ENCODE assay signal across 25 cellular contexts in genomic region chr21:28731700-28732321, GRCh38.
DNase-seq lines count a peak whose midpoint lies in the region; ATAC-seq and TF ChIP-seq lines count a peak whose summit lies in the region.
"Had no signal": no experiment of that assay in that cellular context is flagged by ENCODE, and none has a peak within 500 bp of the region (broad histone marks: within the 10 kb centered on the region; RNA-seq: fewer than 3 reads in every experiment).

No MANE protein-coding gene starts in this region.

- peak overlapping the region; percentile 67; the same call in 1 of the 2 replicates for H2AK5ac ChIP-seq in IMR-90 (ENCODE audit: low read depth, low read length)

- no peak overlapping the region; the same call in 1 of the 2 replicates for H4K91ac ChIP-seq in IMR-90 (ENCODE audit: insufficient read depth, low read depth, low read length)

- H3K4me1 Mint-ChIP-seq in effector memory CD8-positive, alpha-beta T cell (ENCODE audit: low read depth in 2 of 2), result peaks cover 4 to 13% of the 10 kb centered on the region in 2 donors
- H3K4me1 Mint-ChIP-seq: CD4-positive, CD25-positive, alpha-beta regulatory T cell had no signal

- intact Hi-C loops in IMR-90 (cut with micrococcal nuclease) (no loop called here), left ventricle myocardium inferior (cut with micrococcal nuclease) (no loop called here), mucosa of descending colon (cut with DNase I, micrococcal nuclease) (loop anchor here in 1 of 2 donors (10.0 kb wide), 1 partner anchor 207 kb away; no protein-coding TSS in a partner anchor)

- no TSS peak for BruUV-seq in IMR-90 (replicated peaks; lab: Mats Ljungman, UMichigan)

- no peaks in the 10 kb centered on the region for H3K9me1 ChIP-seq in IMR-90 (ENCODE audit: insufficient read depth, low read length)

- H3K27me3 ChIP-seq in IMR-90 (ENCODE audit: control insufficient read depth, insufficient read depth, low read length) (no peaks in the 10 kb centered on the region), left ventricle myocardium inferior (ENCODE audit: low read depth) (no peaks in the 10 kb centered on the region)

- H3K56ac ChIP-seq in IMR-90 (ENCODE audit: extremely low read depth, insufficient read depth, low read length), result no peak overlapping the region

- H3K27ac Mint-ChIP-seq in effector memory CD8-positive, alpha-beta T cell, result no peak overlapping the region
- H3K27ac Mint-ChIP-seq: CD4-positive, CD25-positive, alpha-beta regulatory T cell; H9; HFFc6 had no signal

- CTCF ChIA-PET in IMR-90 (lab: Yijun Ruan, JAX), result no interaction called here

- H3K36me3 Mint-ChIP-seq in effector memory CD8-positive, alpha-beta T cell (ENCODE audit: insufficient read depth), result peaks cover 3% of the 10 kb centered on the region

- no peak overlapping the region for H2BK20ac ChIP-seq in IMR-90 (ENCODE audit: low read depth, low read length)

- TF ChIP-seq CTCF in IMR-90 (conservative IDR thresholded peaks at IDR 0.05; ENCODE audit: low read depth, low read length) (no peak), left ventricle myocardium inferior (IDR thresholded peaks at IDR 0.05; ENCODE audit: borderline replicate concordance) (no peak), mucosa of descending colon (IDR thresholded peaks at IDR 0.05) (no peak)

- H3K4me3 ChIP-seq in IMR-90 (ENCODE audit: insufficient read depth, low read depth, low read length) (no peak overlapping the region), left ventricle myocardium inferior (no peak overlapping the region), mucosa of descending colon (no peak overlapping the region)
- H3K4me3 ChIP-seq: GM12878, GM23248, SK-N-MC had no signal

- no peak overlapping the region for H4K5ac ChIP-seq in IMR-90 (ENCODE audit: low read depth, low read length)

- no peaks in the 10 kb centered on the region for H3K79me1 ChIP-seq in IMR-90 (ENCODE audit: low read depth in 1 of 2, low read length in 2 of 2)

- H4K8ac ChIP-seq in IMR-90 (ENCODE audit: low read depth in 2 of 2, low read length in 2 of 2), result no peak overlapping the region

- no peak overlapping the region for H3K27ac ChIP-seq in IMR-90 (ENCODE audit: insufficient read depth, low read length)
- peak overlapping the region; percentile 73 for H3K27ac ChIP-seq in left ventricle myocardium inferior (replicated peaks)
- H3K27ac ChIP-seq: GM23248, HL-60, SK-N-MC had no signal

- no peak overlapping the region for H2AFZ ChIP-seq in IMR-90 (replicated peaks; ENCODE audit: low read length, poor library complexity)
- H2AFZ ChIP-seq: GM23248 had no signal

- dilution Hi-C loops in IMR-90 (cut with HindIII; ENCODE audit: low sequenced_read_pairs, unreplicated experiment), result no loop called here

- 0 out of 3 replicates have a peak overlapping the region, but pooled peaks have one; percentile 24 for H2BK15ac ChIP-seq in IMR-90 (ENCODE audit: low read depth, low read length)

- no peak overlapping the region for H3K23ac ChIP-seq in IMR-90 (ENCODE audit: low read depth, low read length)

- no peaks in the 10 kb centered on the region for H4K20me1 ChIP-seq in IMR-90 (ENCODE audit: insufficient read depth, low read length)

- no peak overlapping the region for H3K4ac ChIP-seq in IMR-90 (ENCODE audit: low read depth, low read length)

- in situ Hi-C loops in G401 (cut with HindIII; ENCODE audit: low sequenced_read_pairs), result no loop called here
- in situ Hi-C loops in IMR-90 (cut with MboI; ENCODE audit: low sequenced_read_pairs), result loop anchor here (25.0 kb wide), 2 partner anchors 670 to 1170 kb away; no protein-coding TSS in a partner anchor

- H3K9me3 Mint-ChIP-seq in effector memory CD8-positive, alpha-beta T cell, result no peaks in the 10 kb centered on the region
- H3K9me3 Mint-ChIP-seq: CD4-positive, CD25-positive, alpha-beta regulatory T cell had no signal

- no peaks in the 10 kb centered on the region for H3K27me3 Mint-ChIP-seq in effector memory CD8-positive, alpha-beta T cell
- H3K27me3 Mint-ChIP-seq: CD4-positive, CD25-positive, alpha-beta regulatory T cell had no signal

- peak; percentile 79 for DNase-seq in G401 (ENCODE audit: low spot score)
- no peak for DNase-seq in IMR-90
- DNase-seq in cerebellar cortex (ENCODE audit: low spot score), result peak; percentile 73
- DNase-seq in left ventricle myocardium inferior, result peak; percentile 34
- no peak for DNase-seq in effector memory CD8-positive, alpha-beta T cell
- no peak for DNase-seq in stimulated activated CD4-positive, alpha-beta T cell treated with anti-CD3 and anti-CD28 coated beads, Interleukin-4, amount 100 ng/mL, for 1 hour
- DNase-seq in mucosa of descending colon, result no peak
- DNase-seq: CD4-positive, CD25-positive, alpha-beta regulatory T cell; DMS79; GM23248; H9; HFFc6; KBM-7; MM.1S; NCI-H1105; NCI-H146; NCI-H2029 treated with DMSO at 0.1 percent for 48 hours; NCI-H226; NCI-H510A treated with DMSO at 0.1 percent for 48 hours; NCI-H748 treated with DMSO at 0.1 percent for 48 hours; SHP77 treated with DMSO at 0.1 percent for 48 hours had no signal

- H3K9me3 ChIP-seq in IMR-90 (ENCODE audit: control insufficient read depth, insufficient read depth, low read length), result peaks cover 12% of the 10 kb centered on the region
- peaks cover 12% of the 10 kb centered on the region for H3K9me3 ChIP-seq in left ventricle myocardium inferior (replicated peaks)
- no peaks in the 10 kb centered on the region for H3K9me3 ChIP-seq in mucosa of descending colon

- no peak overlapping the region for H2AK9ac ChIP-seq in IMR-90 (replicated peaks; ENCODE audit: low read depth, low read length, poor library complexity)

- no peak overlapping the region for H3K9ac ChIP-seq in IMR-90 (ENCODE audit: low read depth, low read length)
- H3K9ac ChIP-seq: GM23248 had no signal

- H2BK5ac ChIP-seq in IMR-90 (ENCODE audit: low read depth, low read length, poor library complexity, severe bottlenecking), result no peak overlapping the region

- H3K18ac ChIP-seq in IMR-90 (ENCODE audit: low read depth, low read length), result no peak overlapping the region

- POLR2A ChIA-PET in IMR-90 (lab: Charles Lee; ENCODE audit: unreplicated experiment), result no interaction called here

- no peak overlapping the region for H2BK120ac ChIP-seq in IMR-90 (ENCODE audit: low read depth, low read length)

- H3K14ac ChIP-seq in IMR-90 (replicated peaks; ENCODE audit: low read depth, low read length), result no peak overlapping the region

- ATAC-seq in IMR-90 (ENCODE audit: low read depth) (no peak), mucosa of descending colon (no peak)
- ATAC-seq in effector memory CD8-positive, alpha-beta T cell (replicated peaks), result no peak
- ATAC-seq: GM12878, HepG2 had no signal

- no peak for TF ChIP-seq RAD21 in IMR-90 (IDR thresholded peaks at IDR 0.05; ENCODE audit: low read length)

- no peak overlapping the region for H3K4me2 ChIP-seq in IMR-90 (ENCODE audit: low read depth, low read length)

- 87% methylated on average over 4 of the region's 6 CpGs; no CpG with 5 or more reads in 1 of the 2 experiments for WGBS in IMR-90 (ENCODE audit: extremely low coverage in 2 of 2, insufficient read length in 1 of 2), 2 experiments

- H3K36me3 ChIP-seq in IMR-90 (ENCODE audit: control insufficient read depth, insufficient read depth, low read length), result peaks cover 5% of the 10 kb centered on the region
- no peaks in the 10 kb centered on the region for H3K36me3 ChIP-seq in left ventricle myocardium inferior
- no peaks in the 10 kb centered on the region for H3K36me3 ChIP-seq in mucosa of descending colon (ENCODE audit: low read depth)

- no peak for TF ChIP-seq POLR2A in IMR-90 (IDR thresholded peaks at IDR 0.05; ENCODE audit: low read depth, low read length)

- no peak overlapping the region for H3K4me3 Mint-ChIP-seq in effector memory CD8-positive, alpha-beta T cell
- H3K4me3 Mint-ChIP-seq: CD4-positive, CD25-positive, alpha-beta regulatory T cell; H9; HFFc6 had no signal

- H3K4me1 ChIP-seq in IMR-90 (ENCODE audit: control insufficient read depth, insufficient read depth, low read length) (peaks cover 2% of the 10 kb centered on the region; the same call in 1 of the 2 replicates), left ventricle myocardium inferior (peaks cover 37% of the 10 kb centered on the region), mucosa of descending colon (ENCODE audit: low read depth) (no peaks in the 10 kb centered on the region)

TF ChIP-seq in IMR-90, 13 proteins besides CTCF, POLR2A, EP300 and RAD21:
- TF ChIP-seq NFE2L2 (IDR thresholded peaks at IDR 0.05; ENCODE audit: low read depth, low read length) (no peak), SMC3 (IDR thresholded peaks at IDR 0.05; ENCODE audit: low read depth, low read length) (no peak), RCOR1 (IDR thresholded peaks at IDR 0.05; ENCODE audit: insufficient replicate concordance, low read length) (no peak)

Comparison
In these comparisons a context has a peak if more than half of its experiments do, and no peak if none do; other contexts are left out.
1. DNase-seq: peak in G401 (single experiment), cerebellar cortex (single experiment) and left ventricle myocardium inferior (single experiment); none in IMR-90 (single experiment), effector memory CD8-positive, alpha-beta T cell (0 of 3), stimulated activated CD4-positive, alpha-beta T cell treated with anti-CD3 and anti-CD28 coated beads, Interleukin-4, amount 100 ng/mL, for 1 hour (single experiment) and mucosa of descending colon (0 of 3).